ENCODE assay signal across 1 cellular context in genomic region chr4:103198111-103198765, GRCh38.
TF ChIP-seq lines count a peak whose summit lies in the region.

CENPE (minus strand) TSS chr4:103198343; CDS start chr4:103198319, 24 bp downstream.

TF ChIP-seq in K562, 482 proteins besides CTCF, POLR2A, EP300 and RAD21 (continued from another document and continues in another):
- TF ChIP-seq ZNF398 (CRISPR knock-in tag; IDR thresholded peaks at IDR 0.05) (no peak), NFIX (CRISPR knock-in tag; IDR thresholded peaks at IDR 0.05; ENCODE audit: low read depth) (no peak), LARP7 (IDR thresholded peaks at IDR 0.05) (no peak), ZNF184 (CRISPR knock-in tag; IDR thresholded peaks at IDR 0.05) (no peak), FOXM1 (IDR thresholded peaks at IDR 0.05; ENCODE audit: low read depth) (peak; percentile 97), FOXM1 (CRISPR knock-in tag; IDR thresholded peaks at IDR 0.05; ENCODE audit: low read depth) (no peak), CHD4 (IDR thresholded peaks at IDR 0.05; ENCODE audit: insufficient read depth, insufficient replicate concordance, low read depth, low read length, poor library complexity, severe bottlenecking) (no peak), HMG20B (CRISPR knock-in tag; IDR thresholded peaks at IDR 0.05) (no peak), TBP (optimal IDR thresholded peaks at IDR 0.05; ENCODE audit: low read depth, low read length) (peak; percentile 72), SNAPC5 (CRISPR knock-in tag; IDR thresholded peaks at IDR 0.05) (no peak), ZNF24 (IDR thresholded peaks at IDR 0.05) (no peak), ZFP91 (CRISPR knock-in tag; IDR thresholded peaks at IDR 0.05) (peak; percentile 92), HNRNPLL (IDR thresholded peaks at IDR 0.05; ENCODE audit: low read depth, low read length, poor library complexity, severe bottlenecking) (peak; percentile 49), MEF2A (IDR thresholded peaks at IDR 0.05; ENCODE audit: control insufficient read depth, low read depth, low read length) (no peak), EZH2 (IDR thresholded peaks at IDR 0.05; ENCODE audit: borderline replicate concordance, low read depth, low read length) (no peak), PKNOX1 (IDR thresholded peaks at IDR 0.05) (peak; percentile 41; the same call in 1 of the 2 replicates), ZNF592 (IDR thresholded peaks at IDR 0.05) (no peak), ELF1 (tag; IDR thresholded peaks at IDR 0.05) (no peak), RB1 (IDR thresholded peaks at IDR 0.05; ENCODE audit: low read depth) (peak; percentile 67; the same call in 1 of the 2 replicates), FOXJ2 (tag; IDR thresholded peaks at IDR 0.05) (no peak), FUS (optimal IDR thresholded peaks at IDR 0.05; ENCODE audit: low read depth, low read length) (no peak), ZNF436 (CRISPR knock-in tag; IDR thresholded peaks at IDR 0.05) (no peak), BACH1 (tag; IDR thresholded peaks at IDR 0.05) (no peak), SMARCA4 (IDR thresholded peaks at IDR 0.05) (no peak), MGA (IDR thresholded peaks at IDR 0.05) (peak; percentile 39; the same call in 1 of the 2 replicates), PRMT5 (CRISPR knock-in tag; IDR thresholded peaks at IDR 0.05) (no peak), KAT8 (IDR thresholded peaks at IDR 0.05; ENCODE audit: low read depth) (no peak), ZNF3 (CRISPR knock-in tag; IDR thresholded peaks at IDR 0.05) (no peak), SP1 (CRISPR knock-in tag; IDR thresholded peaks at IDR 0.05) (peak; percentile 85), SPI1 (IDR thresholded peaks at IDR 0.05; ENCODE audit: borderline replicate concordance, low read depth, low read length) (no peak), SREBF2 (CRISPR knock-in tag; IDR thresholded peaks at IDR 0.05) (no peak), PHB (CRISPR knock-in tag; IDR thresholded peaks at IDR 0.05) (no peak), NFRKB (IDR thresholded peaks at IDR 0.05; ENCODE audit: low read depth) (no peak), NCOR1 (IDR thresholded peaks at IDR 0.05) (no peak), RBFOX2 (IDR thresholded peaks at IDR 0.05; ENCODE audit: low read depth, low read length) (peak; percentile 97), ZNF764 (CRISPR knock-in tag; IDR thresholded peaks at IDR 0.05; ENCODE audit: low read depth) (no peak), MYNN (IDR thresholded peaks at IDR 0.05) (no peak), MYNN (CRISPR knock-in tag; IDR thresholded peaks at IDR 0.05) (no peak), KLF16 (IDR thresholded peaks at IDR 0.05) (no peak), PTTG1 (tag; IDR thresholded peaks at IDR 0.05; ENCODE audit: low read depth) (no peak), COPS2 (conservative IDR thresholded peaks at IDR 0.05) (no peak), NR3C1 (CRISPR knock-in tag; IDR thresholded peaks at IDR 0.05) (no peak), TBL1XR1 (IDR thresholded peaks at IDR 0.05; ENCODE audit: low read length in 2 of 2) (no peak)
